ENCODE assay signal across 12 cellular contexts in genomic region chr12:6222009-6222702, GRCh38. TPM values are rescaled to one million over a fixed set of nuclear protein-coding genes. Genes with fewer than 3 reads are reported as not detected.
DNase-seq lines count a peak whose midpoint lies in the region; ATAC-seq, FAIRE-seq and TF ChIP-seq lines count a peak whose summit lies in the region.
"Had no signal": no experiment of that assay in that cellular context is flagged by ENCODE, and none has a peak within 500 bp of the region (broad histone marks: within the 10 kb centered on the region; RNA-seq: fewer than 3 reads in every experiment).

No MANE protein-coding gene starts in this region.

- H3K27ac ChIP-seq in angular gyrus (ENCODE audit: low read depth, low read length) (peak overlapping the region; percentile 20), keratinocyte (ENCODE audit: control insufficient read depth, insufficient read depth, low read length) (peak overlapping the region; percentile 16), sigmoid colon (peak overlapping the region; percentile 95 to 100 (median 98))
- no peak overlapping the region for H3K27ac ChIP-seq in naive thymus-derived CD4-positive, alpha-beta T cell (ENCODE audit: low read depth, low read length)
- H3K27ac ChIP-seq: KMS-11 had no signal

- no peak for TF ChIP-seq POLR2A in sigmoid colon (IDR thresholded peaks at IDR 0.05)

- DNase-seq in ELF-1 (ENCODE audit: low read depth, low spot score) = peak; percentile 44
- no peak for DNase-seq in keratinocyte (ENCODE audit: low read depth, low spot score)
- peak; percentile 65 for DNase-seq in sigmoid colon
- no peak for DNase-seq in NCI-H2227 (lab: John Stamatoyannopoulos, UW; ENCODE audit: unreplicated experiment)
- no peak for DNase-seq in activated CD8-positive, alpha-beta memory T cell treated with anti-CD3 and anti-CD28 coated beads for 24 hours
- no peak for DNase-seq in naive thymus-derived CD4-positive, alpha-beta T cell
- DNase-seq in inferior parietal cortex (ENCODE audit: extremely low spot score) = no peak
- DNase-seq: activated T-cell treated with anti-CD3 and anti-CD28 coated beads, Interleukin-2, amount 50 U/mL, for 48 hours; T-helper 9 cell had no signal

- no peak overlapping the region for H3K4me3 ChIP-seq in keratinocyte (ENCODE audit: control insufficient read depth in 2 of 3, extremely low read depth in 1 of 3, insufficient read depth in 2 of 3, low read depth in 1 of 3, low read length in 3 of 3)
- H3K4me3 ChIP-seq in sigmoid colon = no peak overlapping the region
- no peak overlapping the region for H3K4me3 ChIP-seq in naive thymus-derived CD4-positive, alpha-beta T cell (ENCODE audit: low read length)

- no peaks in the 10 kb centered on the region for H3K9me1 ChIP-seq in keratinocyte (ENCODE audit: control insufficient read depth, extremely low read depth, insufficient read depth, low read length)

- POLR2A ChIA-PET in naive thymus-derived CD4-positive, alpha-beta T cell (lab: Charles Lee) = interaction anchor here (0.6 kb wide), 1 partner anchor 20 kb away, joined by 6 read pairs; no protein-coding TSS in a partner anchor

- no peaks in the 10 kb centered on the region for H3K9me3 ChIP-seq in keratinocyte (ENCODE audit: control insufficient read depth, low read depth, low read length)
- H3K9me3 ChIP-seq in sigmoid colon = no peaks in the 10 kb centered on the region
- no peaks in the 10 kb centered on the region for H3K9me3 ChIP-seq in naive thymus-derived CD4-positive, alpha-beta T cell (ENCODE audit: control insufficient read depth in 2 of 3, low read length in 3 of 3)

- H3K4me1 ChIP-seq in keratinocyte (ENCODE audit: control insufficient read depth, extremely low read depth, insufficient read depth, low read length) (peaks cover 91% of the 10 kb centered on the region), sigmoid colon (peaks cover 0 to 100% (median 97%) of the 10 kb centered on the region in 4 donors)
- peaks cover 0 to 3% of the 10 kb centered on the region in 2 donors for H3K4me1 ChIP-seq in naive thymus-derived CD4-positive, alpha-beta T cell (ENCODE audit: control insufficient read depth in 2 of 2, insufficient read depth in 2 of 2, low read length in 2 of 2)

- no peak overlapping the region for H2AFZ ChIP-seq in keratinocyte (ENCODE audit: control insufficient read depth, low read length)

- no peaks in the 10 kb centered on the region for H3K27me3 Mint-ChIP-seq in naive thymus-derived CD4-positive, alpha-beta T cell

- TF ChIP-seq CTCF in keratinocyte (optimal IDR thresholded peaks at IDR 0.05 in 1 of 3, IDR thresholded peaks at IDR 0.05 in 1 of 3, conservative IDR thresholded peaks at IDR 0.05 in 1 of 3; ENCODE audit: extremely low read depth in 1 of 3, insufficient read depth in 2 of 3, low read length in 3 of 3) = no peak
- TF ChIP-seq CTCF in sigmoid colon (IDR thresholded peaks at IDR 0.05) = no peak

- peak overlapping the region; percentile 36 for H3K9ac ChIP-seq in keratinocyte (ENCODE audit: control insufficient read depth, extremely low read depth, insufficient read depth, low read length)
- H3K9ac ChIP-seq: KMS-11 had no signal

- H3K27me3 ChIP-seq in keratinocyte (ENCODE audit: control insufficient read depth, extremely low read depth, insufficient read depth, low read length) = no peaks in the 10 kb centered on the region
- H3K27me3 ChIP-seq in sigmoid colon = no peaks in the 10 kb centered on the region
- H3K27me3 ChIP-seq in naive thymus-derived CD4-positive, alpha-beta T cell (ENCODE audit: control insufficient read depth in 2 of 2, insufficient read depth in 2 of 2, low read length in 2 of 2) = no peaks in the 10 kb centered on the region

- no peak for TF ChIP-seq EP300 in sigmoid colon (IDR thresholded peaks at IDR 0.05)

- no peak for ATAC-seq in naive thymus-derived CD4-positive, alpha-beta T cell
- ATAC-seq: sciatic nerve had no signal

- dilution Hi-C loops in keratinocyte (cut with MboI; ENCODE audit: extremely low pct_ligation_motif_present, low sequenced_read_pairs) = no loop called here

- H3K36me3 Mint-ChIP-seq in naive thymus-derived CD4-positive, alpha-beta T cell = no peaks in the 10 kb centered on the region

- H3K36me3 ChIP-seq in keratinocyte (ENCODE audit: control insufficient read depth in 2 of 2, extremely low read depth in 1 of 2, insufficient read depth in 2 of 2, low read length in 2 of 2) (peaks cover 21 to 34% of the 10 kb centered on the region in 2 experiments), sigmoid colon (peaks cover 0 to 5% (median 0%) of the 10 kb centered on the region in 4 donors)
- no peaks in the 10 kb centered on the region for H3K36me3 ChIP-seq in naive thymus-derived CD4-positive, alpha-beta T cell (ENCODE audit: control insufficient read depth in 2 of 3, insufficient read depth in 3 of 3, low read length in 3 of 3)

- H3K4me1 Mint-ChIP-seq in naive thymus-derived CD4-positive, alpha-beta T cell = peaks cover 0 to 29% (median 8%) of the 10 kb centered on the region in 7 donors

- no peaks in the 10 kb centered on the region for H4K20me1 ChIP-seq in keratinocyte (ENCODE audit: control insufficient read depth, extremely low read depth, insufficient read depth, low read length)

- no peak overlapping the region for H3K27ac Mint-ChIP-seq in naive thymus-derived CD4-positive, alpha-beta T cell

- intact Hi-C loops in sigmoid colon (cut with DNase I) = no loop called here
- intact Hi-C loops in naive thymus-derived CD4-positive, alpha-beta T cell (cut with micrococcal nuclease) = no loop called here

- peaks cover 80% of the 10 kb centered on the region for H3K79me2 ChIP-seq in keratinocyte (ENCODE audit: control insufficient read depth, insufficient read depth, low read length)

- peak; percentile 23 for FAIRE-seq in keratinocyte (lab: Jason Lieb, UNC)

- CTCF ChIA-PET in naive thymus-derived CD4-positive, alpha-beta T cell (lab: Charles Lee) = interaction anchor here (1.8 kb wide), 1 partner anchor 27 kb away, joined by 4 read pairs; no protein-coding TSS in a partner anchor

- whole genome bisulfite sequencing in sigmoid colon, 2 donors = 35 to 67% methylated on average over 14 of the region's 14 CpGs

- H3K9me3 Mint-ChIP-seq in naive thymus-derived CD4-positive, alpha-beta T cell = no peaks in the 10 kb centered on the region

- no peak overlapping the region for H3K4me2 ChIP-seq in keratinocyte (ENCODE audit: control insufficient read depth, extremely low read depth, insufficient read depth, low read depth, low read length)
- H3K4me2 ChIP-seq: KMS-11 had no signal

- no peak overlapping the region for H3K4me3 Mint-ChIP-seq in naive thymus-derived CD4-positive, alpha-beta T cell

RNA-seq across cellular contexts. Expression of gene CD9, which starts 22.0 kb away (rescaled TPM):
- polyA plus RNA-seq in keratinocyte = 922 to 1,166 TPM (median 1,084 TPM) in 3 replicates
- polyA plus RNA-seq in keratinocyte (2011; ENCODE audit: low read depth) = 172 TPM
- polyA plus RNA-seq in keratinocyte (2011; cell fraction: cytosol; rRNA removed) = 591 and 749 TPM in 2 replicates
- 1,144 and 1,488 TPM in 2 replicates for polyA plus RNA-seq in keratinocyte (2011; cell fraction: nucleus; rRNA removed)
- 605 and 776 TPM in 2 replicates for polyA plus RNA-seq in keratinocyte (2012; ENCODE audit: low replicate concordance)
- polyA minus RNA-seq in keratinocyte = 431 to 802 TPM (median 750 TPM) in 3 replicates
- polyA minus RNA-seq in keratinocyte (2011; cell fraction: cytosol; rRNA and poly(A)+ RNA removed) = 467 TPM
- polyA minus RNA-seq in keratinocyte (2011; cell fraction: nucleus; rRNA and poly(A)+ RNA removed) = 442 and 537 TPM in 2 replicates
- 100 to 1,000 TPM; 240 to 453 (median 303) TPM for total RNA-seq in sigmoid colon
- 100 to 1,000 TPM; 180 to 548 (median 335) TPM for polyA plus RNA-seq in sigmoid colon
- total RNA-seq in naive thymus-derived CD4-positive, alpha-beta T cell = 10 to 100 TPM in 1 of 5 experiments, 1 to 10 TPM in 4; 3.8 to 19.3 (median 7.5) TPM
- polyA plus RNA-seq in naive thymus-derived CD4-positive, alpha-beta T cell = 10 to 100 TPM; 12.0 to 15.5 TPM

Comparison
In these comparisons a context has a peak if more than half of its experiments do, and no peak if none do; other contexts are left out.
1. DNase-seq: peak in ELF-1 (single experiment) and sigmoid colon (single experiment); none in keratinocyte (single experiment), NCI-H2227 (single experiment), activated CD8-positive, alpha-beta memory T cell treated with anti-CD3 and anti-CD28 coated beads for 24 hours (single experiment), naive thymus-derived CD4-positive, alpha-beta T cell (0 of 9) and inferior parietal cortex (single experiment).
2. RNA of gene CD9, which starts 22.0 kb away (polyA plus RNA-seq): 172 to 1,488 TPM in keratinocyte and 180 to 548 TPM in sigmoid colon; 12.0 to 15.5 TPM in naive thymus-derived CD4-positive, alpha-beta T cell; every median in the first group is over 10 times any median in the second.